In the genomic region with DNA sequence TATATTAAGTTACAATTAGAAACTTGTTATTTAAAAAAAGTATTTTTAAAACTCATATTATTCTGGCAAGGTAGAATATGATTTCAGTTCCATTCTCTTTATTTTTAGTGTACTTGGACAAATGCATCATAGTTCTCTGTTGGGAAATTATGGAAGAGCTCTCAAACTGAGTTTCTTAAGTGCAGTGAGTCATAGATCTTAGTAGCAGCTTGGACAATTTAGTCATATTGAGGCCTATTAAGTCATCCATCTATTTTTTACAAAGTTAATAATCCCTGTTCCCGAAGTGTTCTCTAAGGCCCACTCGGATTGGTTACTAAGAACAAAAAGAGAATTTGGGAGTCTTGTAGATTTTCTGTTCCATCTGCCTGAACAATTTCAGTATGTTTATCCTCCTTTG, we compare ENCODE assay signal across 18 cellular contexts.
A peak's percentile ranks its signal among the peaks of the same experiment; 100 is the strongest.
DNase-seq lines count a peak whose midpoint lies in the region; ATAC-seq, FAIRE-seq and TF ChIP-seq lines count a peak whose summit lies in the region.
"Had no signal": no experiment of that assay in that cellular context is flagged by ENCODE, and none has a peak within 500 bp of the region (broad histone marks: within the 10 kb centered on the region; RNA-seq: fewer than 3 reads in every experiment).

No MANE protein-coding gene starts in this region.

- no TSS peak for BruUV-seq in PC-9 (replicated peaks; lab: Mats Ljungman, UMichigan)

- peak overlapping the region; percentile 14; the same call in 1 of the 2 replicates for H2AFZ ChIP-seq in GM23248
- no peak overlapping the region for H2AFZ ChIP-seq in PC-9

- no peaks in the 10 kb centered on the region for H3K36me3 ChIP-seq in GM23248 (ENCODE audit: low read depth)
- no peaks in the 10 kb centered on the region for H3K36me3 ChIP-seq in aorta (ENCODE audit: control insufficient read depth in 1 of 2, insufficient read depth in 2 of 2, low read length in 1 of 2)
- H3K36me3 ChIP-seq in PC-9 (ENCODE audit: low read depth): no peaks in the 10 kb centered on the region
- H3K36me3 ChIP-seq: thoracic aorta had no signal

- peak overlapping the region; percentile 30 for H3K4me2 ChIP-seq in GM23248 (ENCODE audit: unreplicated experiment)
- H3K4me2 ChIP-seq in PC-9: no peak overlapping the region

- H3K27me3 ChIP-seq in GM23248 (replicated peaks; ENCODE audit: insufficient read depth) (no peaks in the 10 kb centered on the region), aorta (ENCODE audit: control insufficient read depth in 1 of 2, insufficient read depth in 2 of 2, low read length in 1 of 2) (no peaks in the 10 kb centered on the region), PC-9 (ENCODE audit: insufficient read depth, low read depth) (peaks cover 6% of the 10 kb centered on the region; the same call in 1 of the 2 replicates)

- TF ChIP-seq CTCF in PC-9 (conservative IDR thresholded peaks at IDR 0.05): no peak

- in situ Hi-C loops in GM23248 (cut with MboI): no loop called here

- POLR2A ChIA-PET in PC-9 (lab: Charles Lee; ENCODE audit: unreplicated experiment): no interaction called here

- CTCF ChIA-PET in PC-9 (lab: Charles Lee): no interaction called here

- H4K20me1 ChIP-seq in GM23248 (ENCODE audit: insufficient read depth): no peaks in the 10 kb centered on the region
- no peaks in the 10 kb centered on the region for H4K20me1 ChIP-seq in PC-9 (ENCODE audit: insufficient read depth)

- FAIRE-seq in frontal cortex (lab: Jason Lieb, UNC): peak; percentile 59
- FAIRE-seq: GM12891, islet of Langerhans had no signal

- H3K9me2 ChIP-seq in GM23248 (ENCODE audit: insufficient read depth) (no peaks in the 10 kb centered on the region), PC-9 (ENCODE audit: insufficient read depth) (no peaks in the 10 kb centered on the region)

- H3K27ac ChIP-seq in GM23248 (peak overlapping the region; percentile 40), aorta (ENCODE audit: low read depth in 1 of 2, low read length in 2 of 2) (no peak overlapping the region), PC-9 (no peak overlapping the region)
- H3K27ac ChIP-seq: thoracic aorta had no signal

- H3F3A ChIP-seq in GM23248 (ENCODE audit: insufficient read depth): peaks cover 17% of the 10 kb centered on the region
- no peaks in the 10 kb centered on the region for H3F3A ChIP-seq in PC-9 (ENCODE audit: insufficient read depth, low read depth)

- DNase-seq in GM23248: peak; percentile 96
- peak; percentile 29 for DNase-seq in astrocyte of the hippocampus (ENCODE audit: low read depth, low spot score)
- no peak for DNase-seq in frontal cortex (ENCODE audit: low spot score in 2 of 2)
- no peak for DNase-seq in aorta
- no peak for DNase-seq in globus pallidus (ENCODE audit: low spot score)
- DNase-seq in PC-9: no peak
- no peak for DNase-seq in NCI-H146 (lab: John Stamatoyannopoulos, UW)
- DNase-seq: activated CD4-positive, CD25-positive, alpha-beta regulatory T cell; activated gamma-delta T cell treated with Interleukin-2 at 50 U/mL for 16 hours; CD4-positive, alpha-beta memory T cell; effector memory CD4-positive, alpha-beta T cell; NCI-H2029 treated with DMSO at 0.1 percent for 48 hours; NCI-H82; occipital lobe; stimulated activated CD4-positive, alpha-beta T cell treated with anti-CD3 and anti-CD28 coated beads, Interleukin-4, amount 100 ng/mL, for 24 hours had no signal

- WGBS in GM23248 (ENCODE audit: low coverage in 1 of 2, low lambda C conversion rate in 2 of 2, missing lambda C conversion rate in 2 of 2), 2 experiments: 10 to 14% methylated on average over 2 of the region's 2 CpGs
- 49 to 54% methylated on average over 2 of the region's 2 CpGs for WGBS in aorta, 2 donors

- intact Hi-C loops in aorta (cut with DNase I) (loop anchor here in 1 of 2 donors (5.0 kb wide), 1 partner anchor 49 kb away; no protein-coding TSS in a partner anchor), PC-9 (cut with micrococcal nuclease; ENCODE audit: unreplicated experiment) (no loop called here)

- H3K4me1 ChIP-seq in GM23248 (ENCODE audit: insufficient read depth) (peaks cover 19% of the 10 kb centered on the region), aorta (ENCODE audit: control insufficient read depth in 1 of 2, insufficient read depth in 2 of 2, low read length in 2 of 2) (peaks cover 0 to under 1% of the 10 kb centered on the region in 2 donors), PC-9 (replicated peaks; ENCODE audit: insufficient read depth) (no peaks in the 10 kb centered on the region)

- no peak overlapping the region for H3K9ac ChIP-seq in GM23248

- no peaks in the 10 kb centered on the region for H3K9me3 ChIP-seq in GM23248 (ENCODE audit: low read depth)
- H3K9me3 ChIP-seq in aorta (ENCODE audit: control insufficient read depth, low read length): no peaks in the 10 kb centered on the region
- H3K9me3 ChIP-seq in PC-9 (ENCODE audit: insufficient read depth, low read depth): no peaks in the 10 kb centered on the region
- H3K9me3 ChIP-seq: thoracic aorta had no signal

- peak; percentile 33 for ATAC-seq in aorta (ENCODE audit: low FRiP score)

- H3K4me3 ChIP-seq in GM23248: no peak overlapping the region
- no peak overlapping the region for H3K4me3 ChIP-seq in aorta (ENCODE audit: low read length in 2 of 2)
- no peak overlapping the region for H3K4me3 ChIP-seq in PC-9
- H3K4me3 ChIP-seq: thoracic aorta had no signal

- H3K79me2 ChIP-seq in GM23248 (ENCODE audit: insufficient read depth) (no peaks in the 10 kb centered on the region), PC-9 (ENCODE audit: low read depth) (no peaks in the 10 kb centered on the region)

Comparison
In these comparisons a context has a peak if more than half of its experiments do, and no peak if none do; other contexts are left out.
1. DNase-seq: peak in GM23248 (single experiment) and astrocyte of the hippocampus (single experiment); none in frontal cortex (0 of 2), aorta (0 of 2), globus pallidus (single experiment), PC-9 (0 of 2) and NCI-H146 (single experiment).